Comparison of ENCODE assay signal across 22 cellular contexts in the genomic region with DNA sequence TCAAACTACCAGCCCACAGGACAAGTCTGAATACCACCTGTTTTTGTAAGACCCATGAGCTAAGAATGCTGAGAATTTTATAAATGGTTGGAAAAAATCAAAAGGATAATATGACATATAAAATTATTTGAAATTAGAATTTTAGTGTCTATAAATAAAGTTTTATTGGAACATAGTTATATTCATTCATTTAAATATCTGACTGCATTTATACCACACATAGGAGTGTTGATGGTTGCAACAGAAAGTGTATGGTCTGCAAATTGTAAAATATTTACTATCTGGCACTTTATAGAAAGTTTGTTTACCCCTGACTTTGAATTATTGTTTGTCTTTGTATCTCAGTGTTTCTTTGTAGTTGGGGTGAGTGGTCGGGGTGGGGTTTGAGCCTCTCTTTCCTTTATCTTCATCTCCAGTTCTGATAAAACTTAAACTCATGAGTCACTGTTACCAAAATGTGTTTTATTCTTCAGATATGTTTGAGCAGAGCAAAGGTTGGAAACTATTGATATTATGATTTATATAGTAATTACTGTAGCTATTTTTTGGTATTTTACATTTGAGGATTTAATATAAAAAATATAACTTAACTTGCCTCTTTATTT.
"Had no signal": no experiment of that assay in that cellular context is flagged by ENCODE, and none has a peak within 500 bp of the region (broad histone marks: within the 10 kb centered on the region; RNA-seq: fewer than 3 reads in every experiment).

No MANE protein-coding gene starts in this region.

- H3K9me3 ChIP-seq: neutrophil, right atrium auricular region, stomach, thoracic aorta had no signal

- H3K4me3 Mint-ChIP-seq: endodermal cell, naive B cell, nephron had no signal

- H3K27ac Mint-ChIP-seq: endodermal cell had no signal

- DNase-seq: effector CD4-positive, alpha-beta T cell; endodermal cell; foreskin melanocyte; heart left ventricle; hippocampal formation; left colon; left ventricle myocardium superior; mesenchymal stem cell; naive B cell; posterior cingulate gyrus; small intestine; stimulated activated CD4-positive, alpha-beta T cell treated with anti-CD3 and anti-CD28 coated beads, Interleukin-12 subunit alpha, Interleukin-12 subunit beta, amount 100 ng/mL, for 4 hours; stimulated activated naive CD4-positive, alpha-beta T cell; stomach; substantia nigra; trophoblast cell had no signal

- H3K27me3 Mint-ChIP-seq: naive B cell had no signal

- H3K36me3 ChIP-seq: neutrophil, right atrium auricular region, thoracic aorta had no signal

- H3K4me3 ChIP-seq: coronary artery, heart left ventricle, lung, right atrium auricular region, stomach, thoracic aorta had no signal

- ATAC-seq: heart left ventricle, left colon, left ventricle myocardium superior had no signal

- H3K27ac ChIP-seq: coronary artery, heart left ventricle, neutrophil, right atrium auricular region, stomach, thoracic aorta had no signal

- H3K9me3 Mint-ChIP-seq: endodermal cell had no signal

- H3K27me3 ChIP-seq: heart left ventricle, neutrophil, right atrium auricular region, stomach had no signal
